In the genomic region with DNA sequence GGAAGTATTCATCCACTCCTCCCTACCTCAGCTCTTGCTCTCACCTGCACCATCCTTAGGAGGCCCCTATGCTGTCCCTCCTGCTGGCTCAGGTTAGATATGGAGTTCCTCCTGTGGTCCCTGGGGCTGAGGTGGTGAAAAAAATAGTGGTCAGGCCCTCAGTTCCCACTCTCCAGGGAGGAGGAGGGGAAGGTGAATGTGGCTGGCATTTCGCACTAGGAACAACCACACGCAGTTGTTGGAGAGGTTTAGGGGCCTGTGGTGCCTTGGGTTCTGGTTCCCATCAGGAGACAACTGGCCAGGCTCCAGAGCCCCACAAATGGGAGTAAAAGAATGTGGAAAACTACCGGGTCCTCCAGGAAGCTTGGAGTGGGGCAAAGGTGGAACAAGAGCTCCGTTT, we compare ENCODE assay signal across 24 cellular contexts.
"Had no signal": no experiment of that assay in that cellular context is flagged by ENCODE, and none has a peak within 500 bp of the region (broad histone marks: within the 10 kb centered on the region; RNA-seq: fewer than 3 reads in every experiment).

No MANE protein-coding gene starts in this region.

- H3K36me3 ChIP-seq: ascending aorta, left lung, neural progenitor cell, spleen, tibial artery, WERI-Rb-1 had no signal

- H3K36me3 Mint-ChIP-seq: naive B cell; neural progenitor cell; stimulated activated naive B cell treated with anti-CD40 and anti-IgM and Interleukin-4, amounts not matched to agents 10 μg/mL and 1 μg/mL and 100 μg/mL, for 72 hours had no signal

- H3K27ac ChIP-seq: ascending aorta, foreskin keratinocyte, left lung, neural progenitor cell, psoas muscle, spleen, tibial artery, WERI-Rb-1 had no signal

- H3K9me3 ChIP-seq: ascending aorta, left lung, mucosa of descending colon, psoas muscle, spleen, tibial artery had no signal

- H3K4me2 ChIP-seq: neural progenitor cell had no signal

- FAIRE-seq: urothelium cell line had no signal

- H3K9ac ChIP-seq: neural progenitor cell had no signal

- ATAC-seq: foreskin keratinocyte; left lung; mucosa of descending colon; psoas muscle; stimulated activated naive B cell treated with anti-CD40 and anti-IgM and Interleukin-4, amounts not matched to agents 10 μg/mL and 1 μg/mL and 100 μg/mL, for 72 hours had no signal

- DNase-seq: activated CD4-positive, alpha-beta T cell treated with anti-CD3 and anti-CD28 coated beads for 1 hour; activated CD4-positive, alpha-beta T cell treated with anti-CD3 and anti-CD28 coated beads, Interleukin-2, amount 50 U/mL, for 48 hours; activated naive CD4-positive, alpha-beta T cell treated with Interleukin-2 at 50 U/mL for 16 hours; activated T-cell treated with anti-CD3 and anti-CD28 coated beads for 4 hours; cerebellar nuclear complex; effector memory CD4-positive, alpha-beta T cell; foreskin keratinocyte; hypothalamus; islet precursor cell; mucosa of descending colon; naive B cell; psoas muscle; spleen; stimulated activated CD4-positive, alpha-beta T cell treated with anti-CD3 and anti-CD28 coated beads, Interleukin-4, amount 100 ng/mL, for 4 hours; stimulated activated naive B cell treated with anti-CD40 and anti-IgM and Interleukin-4, amounts not matched to agents 10 μg/mL and 1 μg/mL and 100 μg/mL, for 72 hours had no signal

- H3K9me3 Mint-ChIP-seq: activated T-helper 1 cell treated with anti-CD3 and anti-CD28 coated beads, Interleukin-12 subunit alpha, Interleukin-12 subunit beta, Interleukin-2, Interleukin-4 antibody, amounts not matched to agents 30 ng/mL and 10 ng/mL and 1 ng/mL, durations not matched to agents 14 hours and 24 hours and 36 hours; dendritic cell treated with granulocyte-macrophage colony-stimulating factor and Interleukin-4, amounts not matched to agents 40 ng/mL and 50 ng/mL, for 4 days; memory B cell; neural progenitor cell; stimulated activated naive B cell treated with anti-CD40 and anti-IgM and Interleukin-4, amounts not matched to agents 10 μg/mL and 1 μg/mL and 100 μg/mL, for 72 hours had no signal

- H3K27me3 ChIP-seq: ascending aorta, neural progenitor cell had no signal

- H3K4me1 ChIP-seq: ascending aorta, foreskin keratinocyte, left lung, psoas muscle had no signal

- H3K27ac Mint-ChIP-seq: activated T-helper 1 cell treated with anti-CD3 and anti-CD28 coated beads, Interleukin-12 subunit alpha, Interleukin-12 subunit beta, Interleukin-2, Interleukin-4 antibody, amounts not matched to agents 30 ng/mL and 10 ng/mL and 1 ng/mL, durations not matched to agents 14 hours and 24 hours and 36 hours; dendritic cell treated with granulocyte-macrophage colony-stimulating factor and Interleukin-4, amounts not matched to agents 40 ng/mL and 50 ng/mL, for 4 days; memory B cell; neural progenitor cell had no signal

- H2AFZ ChIP-seq: neural progenitor cell had no signal

- H3K4me3 Mint-ChIP-seq: activated T-helper 1 cell treated with anti-CD3 and anti-CD28 coated beads, Interleukin-12 subunit alpha, Interleukin-12 subunit beta, Interleukin-2, Interleukin-4 antibody, amounts not matched to agents 30 ng/mL and 10 ng/mL and 1 ng/mL, durations not matched to agents 14 hours and 24 hours and 36 hours; dendritic cell treated with granulocyte-macrophage colony-stimulating factor and Interleukin-4, amounts not matched to agents 40 ng/mL and 50 ng/mL, for 4 days; memory B cell; naive B cell; neural progenitor cell; stimulated activated naive B cell treated with anti-CD40 and anti-IgM and Interleukin-4, amounts not matched to agents 10 μg/mL and 1 μg/mL and 100 μg/mL, for 72 hours had no signal

- H3K4me3 ChIP-seq: ascending aorta, left lung, mucosa of descending colon, neural progenitor cell, psoas muscle, spleen, tibial artery had no signal
